1 cellular context compared by ENCODE assay signal in the genomic region with DNA sequence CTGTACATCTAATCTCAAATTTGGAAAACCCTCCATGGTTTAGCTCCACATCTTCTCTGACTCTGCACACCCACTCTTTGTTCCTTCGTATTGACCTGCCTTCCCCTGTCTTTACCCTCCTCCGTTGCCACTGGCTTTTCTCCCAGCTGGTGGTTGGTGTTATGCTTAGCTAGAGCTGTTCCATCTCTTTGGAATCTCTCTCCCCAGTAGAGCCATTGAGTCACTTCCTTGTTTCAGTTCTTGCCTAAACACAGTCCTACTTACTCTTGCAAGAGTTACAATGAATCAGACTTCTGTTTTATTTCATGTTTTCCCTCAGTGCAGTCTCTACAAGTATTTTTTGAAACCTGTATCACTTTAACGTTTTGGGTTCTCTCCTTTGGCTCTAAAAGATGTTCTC.
A peak's percentile ranks its signal among the peaks of the same experiment; 100 is the strongest.
TF ChIP-seq lines count a peak whose summit lies in the region.

No MANE protein-coding gene starts in this region.

TF ChIP-seq in SK-N-SH, 30 proteins besides CTCF, POLR2A, EP300 and RAD21 (continued from another document):
- TF ChIP-seq MEF2A (IDR thresholded peaks at IDR 0.05; ENCODE audit: borderline replicate concordance, low read depth) (peak; percentile 54; the same call in 1 of the 2 replicates), EZH2phosphoT487 (IDR thresholded peaks at IDR 0.05; ENCODE audit: borderline replicate concordance, low read depth) (no peak), RFX5 (IDR thresholded peaks at IDR 0.05; ENCODE audit: low read length) (no peak), NRF1 (IDR thresholded peaks at IDR 0.05; ENCODE audit: low read depth, low read length) (no peak), CHD2 (IDR thresholded peaks at IDR 0.05; ENCODE audit: low read length, partially characterized antibody) (no peak), GATA2 (CRISPR knock-in tag; IDR thresholded peaks at IDR 0.05) (no peak), FOSL2 (IDR thresholded peaks at IDR 0.05; ENCODE audit: borderline replicate concordance, low read depth) (peak; percentile 96), FOXM1 (IDR thresholded peaks at IDR 0.05; ENCODE audit: low read depth) (peak; percentile 89), RXRA (IDR thresholded peaks at IDR 0.05; ENCODE audit: borderline replicate concordance, low read depth) (peak; percentile 74)
- TF ChIP-seq, protein P1, sequence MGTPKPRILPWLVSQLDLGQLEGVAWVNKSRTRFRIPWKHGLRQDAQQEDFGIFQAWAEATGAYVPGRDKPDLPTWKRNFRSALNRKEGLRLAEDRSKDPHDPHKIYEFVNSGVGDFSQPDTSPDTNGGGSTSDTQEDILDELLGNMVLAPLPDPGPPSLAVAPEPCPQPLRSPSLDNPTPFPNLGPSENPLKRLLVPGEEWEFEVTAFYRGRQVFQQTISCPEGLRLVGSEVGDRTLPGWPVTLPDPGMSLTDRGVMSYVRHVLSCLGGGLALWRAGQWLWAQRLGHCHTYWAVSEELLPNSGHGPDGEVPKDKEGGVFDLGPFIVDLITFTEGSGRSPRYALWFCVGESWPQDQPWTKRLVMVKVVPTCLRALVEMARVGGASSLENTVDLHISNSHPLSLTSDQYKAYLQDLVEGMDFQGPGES (IDR thresholded peaks at IDR 0.05; ENCODE audit: low read depth, low read length): no peak
